29 cellular contexts compared by ENCODE assay signal in genomic region chr1:93047585-93047984, GRCh38.
"Had no signal": no experiment of that assay in that cellular context is flagged by ENCODE, and none has a peak within 500 bp of the region (broad histone marks: within the 10 kb centered on the region; RNA-seq: fewer than 3 reads in every experiment).

No MANE protein-coding gene starts in this region.

- H3K27me3 ChIP-seq: left lung, pancreas, stomach, testis, thyroid gland, transverse colon, upper lobe of left lung, vagina had no signal

- H3K9me3 ChIP-seq: left lung, pancreas, prostate gland, stomach, testis, thyroid gland, transverse colon, upper lobe of left lung, vagina had no signal

- H3K4me1 Mint-ChIP-seq: mesothelial cell of epicardium; stimulated activated naive B cell treated with anti-CD40 and anti-IgM and Interleukin-4, amounts not matched to agents 10 μg/mL and 1 μg/mL and 100 μg/mL, for 72 hours had no signal

- H3K4me3 Mint-ChIP-seq: mesothelial cell of epicardium; naive thymus-derived CD4-positive, alpha-beta T cell; natural killer cell treated with Interleukin-12 subunit alpha and Interleukin-12 subunit beta and Interleukin-15 and Interleukin-18, amount 100 ng/mL, for 72 hours; stimulated activated naive B cell treated with anti-CD40 and anti-IgM and Interleukin-4, amounts not matched to agents 10 μg/mL and 1 μg/mL and 100 μg/mL, for 72 hours had no signal

- H3K9me3 Mint-ChIP-seq: mesothelial cell of epicardium; naive thymus-derived CD4-positive, alpha-beta T cell; natural killer cell treated with Interleukin-12 subunit alpha and Interleukin-12 subunit beta and Interleukin-15 and Interleukin-18, amount 100 ng/mL, for 72 hours; stimulated activated naive B cell treated with anti-CD40 and anti-IgM and Interleukin-4, amounts not matched to agents 10 μg/mL and 1 μg/mL and 100 μg/mL, for 72 hours had no signal

- H3K36me3 ChIP-seq: left lung, pancreas, prostate gland, stomach, thyroid gland, transverse colon, upper lobe of left lung, vagina had no signal

- H3K27ac ChIP-seq: left lung, pancreas, prostate gland, skin epidermis, stomach, testis, thyroid gland, transverse colon, upper lobe of left lung, vagina had no signal

- H3K36me3 Mint-ChIP-seq: mesothelial cell of epicardium; naive thymus-derived CD4-positive, alpha-beta T cell; natural killer cell treated with Interleukin-12 subunit alpha and Interleukin-12 subunit beta and Interleukin-15 and Interleukin-18, amount 100 ng/mL, for 72 hours; stimulated activated naive B cell treated with anti-CD40 and anti-IgM and Interleukin-4, amounts not matched to agents 10 μg/mL and 1 μg/mL and 100 μg/mL, for 72 hours had no signal

- FAIRE-seq: keratinocyte, pancreas had no signal

- DNase-seq: kidney glomerular epithelial cell; left cardiac atrium; left lung; mesendoderm; naive thymus-derived CD4-positive, alpha-beta T cell; nucleus accumbens; pancreas; posterior cingulate gyrus; retina; right cardiac atrium; stimulated activated CD4-positive, alpha-beta T cell treated with anti-CD3 and anti-CD28 coated beads, Interleukin-12 subunit alpha, Interleukin-12 subunit beta, amount 100 ng/mL, for 4 hours; stimulated activated CD4-positive, alpha-beta T cell treated with anti-CD3 and anti-CD28 coated beads, Interleukin-15, amount 100 ng/mL, for 24 hours; stimulated activated CD4-positive, alpha-beta T cell treated with anti-CD3 and anti-CD28 coated beads, Interleukin-2, amount 100 ng/mL, for 24 hours; stimulated activated CD4-positive, alpha-beta T cell treated with anti-CD3 and anti-CD28 coated beads, Interleukin-4, amount 100 ng/mL, for 1 hour; stimulated activated naive B cell treated with anti-CD40 and anti-IgM and Interleukin-4, amounts not matched to agents 10 μg/mL and 1 μg/mL and 100 μg/mL, for 72 hours; stimulated activated naive CD8-positive, alpha-beta T cell treated with anti-CD3 and anti-CD28 coated beads, Interleukin-15, Interleukin-2, amounts not matched to agents 100 U/mL and 50 U/mL, for 24 hours; stomach; testis; thyroid gland; transverse colon; upper lobe of left lung had no signal

- H3K27me3 Mint-ChIP-seq: naive thymus-derived CD4-positive, alpha-beta T cell; natural killer cell treated with Interleukin-12 subunit alpha and Interleukin-12 subunit beta and Interleukin-15 and Interleukin-18, amount 100 ng/mL, for 72 hours; stimulated activated naive B cell treated with anti-CD40 and anti-IgM and Interleukin-4, amounts not matched to agents 10 μg/mL and 1 μg/mL and 100 μg/mL, for 72 hours had no signal

- ATAC-seq: left cardiac atrium; left lung; naive thymus-derived CD4-positive, alpha-beta T cell; natural killer cell treated with Interleukin-12 subunit alpha and Interleukin-12 subunit beta and Interleukin-15 and Interleukin-18, amount 100 ng/mL, for 72 hours; pancreas; right cardiac atrium; sciatic nerve; stimulated activated naive B cell treated with anti-CD40 and anti-IgM and Interleukin-4, amounts not matched to agents 10 μg/mL and 1 μg/mL and 100 μg/mL, for 72 hours; stimulated activated naive CD8-positive, alpha-beta T cell treated with anti-CD3 and anti-CD28 coated beads, Interleukin-15, Interleukin-2, amounts not matched to agents 100 U/mL and 50 U/mL, for 24 hours had no signal

- H3K4me3 ChIP-seq: left lung, lung, pancreas, prostate gland, skin epidermis, stomach, testis, thyroid gland, transverse colon, upper lobe of left lung, vagina had no signal

- H3K4me1 ChIP-seq: left lung, pancreas, prostate gland, testis, thyroid gland, upper lobe of left lung, vagina had no signal
